ENCODE assay signal across 8 cellular contexts in genomic region chr19:2636897-2637683, GRCh38.
DNase-seq lines count a peak whose midpoint lies in the region; ATAC-seq and TF ChIP-seq lines count a peak whose summit lies in the region.

No MANE protein-coding gene starts in this region.

- DNase-seq in NCI-H82 (lab: John Stamatoyannopoulos, UW) (peak; percentile 30), NCI-H82 treated with DMSO at 0.1 percent for 48 hours (lab: John Stamatoyannopoulos, UW; ENCODE audit: unreplicated experiment) (no peak), RWPE1 (ENCODE audit: low spot score) (peak; percentile 75), glomerular visceral epithelial cell (ENCODE audit: extremely low spot score) (peak; percentile 67), upper lobe of right lung (peak; percentile 89)
- DNase-seq in activated naive CD4-positive, alpha-beta T cell treated with Interleukin-2 at 50 U/mL for 16 hours, result peak; percentile 76

- H3K79me2 ChIP-seq in parathyroid adenoma, result peaks cover 10% of the 10 kb centered on the region

- H3K4me2 ChIP-seq in parathyroid adenoma (ENCODE audit: low read length), result peak overlapping the region; percentile 66

- peak overlapping the region; percentile 65 for H2AFZ ChIP-seq in parathyroid adenoma

- peak overlapping the region; percentile 38 for H3K27ac ChIP-seq in RWPE1
- H3K27ac ChIP-seq in parathyroid adenoma, result no peak overlapping the region
- no peak overlapping the region for H3K27ac ChIP-seq in upper lobe of right lung

- CTCF ChIA-PET in RWPE1 (lab: Yijun Ruan, JAX), result interaction anchor here (0.6 to 1.6 kb wide), 33 partner anchors 9 to 1288 kb away, joined by 3 to 11 read pairs (median 4); partner anchors contain the start of gene GADD45B

- POLR2A ChIA-PET in RWPE1 (lab: Yijun Ruan, JAX; ENCODE audit: low non-redundant PET), result interaction anchor here (0.5 kb wide), 1 partner anchor 563 kb away, joined by 3 read pairs; no protein-coding TSS in a partner anchor

- H3K9ac ChIP-seq in parathyroid adenoma, result no peak overlapping the region

- ATAC-seq in upper lobe of right lung (peak; percentile 78), GM21717 (IDR thresholded peaks at IDR 0.05; ENCODE audit: unreplicated experiment) (no peak)

- no peaks in the 10 kb centered on the region for H3K36me3 ChIP-seq in parathyroid adenoma (ENCODE audit: control insufficient read depth, insufficient read depth, low read length)
- H3K36me3 ChIP-seq in upper lobe of right lung, result no peaks in the 10 kb centered on the region

- intact Hi-C loops in upper lobe of right lung (cut with DNase I), result no loop called here

- peaks cover 19% of the 10 kb centered on the region for H3K4me1 ChIP-seq in parathyroid adenoma
- H3K4me1 ChIP-seq in upper lobe of right lung, result peaks cover 24% of the 10 kb centered on the region

- peak overlapping the region; percentile 40 for H3K4me3 ChIP-seq in parathyroid adenoma (ENCODE audit: low read depth, low read length)
- H3K4me3 ChIP-seq in upper lobe of right lung, result no peak overlapping the region

- peak; percentile 93 for TF ChIP-seq CTCF in RWPE1 (conservative IDR thresholded peaks at IDR 0.05; ENCODE audit: low read depth)
- peak; percentile 98 for TF ChIP-seq CTCF in parathyroid adenoma (IDR thresholded peaks at IDR 0.05)
- TF ChIP-seq CTCF in upper lobe of right lung (IDR thresholded peaks at IDR 0.05), result peak; percentile 77

- H3K27me3 ChIP-seq in parathyroid adenoma (ENCODE audit: control insufficient read depth, insufficient read depth, low read length) (no peaks in the 10 kb centered on the region), upper lobe of right lung (no peaks in the 10 kb centered on the region)

- no peaks in the 10 kb centered on the region for H3K9me3 ChIP-seq in parathyroid adenoma (ENCODE audit: control insufficient read depth, low read length)
- H3K9me3 ChIP-seq in upper lobe of right lung, result no peaks in the 10 kb centered on the region
